ENCODE assay signal across 23 cellular contexts in genomic region chr16:78650675-78651074, GRCh38.
"Had no signal": no experiment of that assay in that cellular context is flagged by ENCODE, and none has a peak within 500 bp of the region (broad histone marks: within the 10 kb centered on the region; RNA-seq: fewer than 3 reads in every experiment).

No MANE protein-coding gene starts in this region.

- DNase-seq: dermis blood vessel endothelial cell; effector memory CD4-positive, alpha-beta T cell; foreskin keratinocyte; heart right ventricle; hippocampal formation; left cardiac atrium; left lung; mesendoderm; midbrain; naive thymus-derived CD4-positive, alpha-beta T cell; nephron progenitor cell; occipital lobe; ovary; posterior cingulate gyrus; psoas muscle; right cardiac atrium; spleen; stimulated activated CD4-positive, alpha-beta T cell treated with anti-CD3 and anti-CD28 coated beads, Interleukin-4, amount 100 ng/mL, for 4 hours; stimulated activated naive B cell treated with anti-CD40 and anti-IgM and Interleukin-4, amounts not matched to agents 10 μg/mL and 1 μg/mL and 100 μg/mL, for 72 hours; upper lobe of right lung; uterus had no signal

- H3K27me3 Mint-ChIP-seq: naive thymus-derived CD4-positive, alpha-beta T cell; stimulated activated naive B cell treated with anti-CD40 and anti-IgM and Interleukin-4, amounts not matched to agents 10 μg/mL and 1 μg/mL and 100 μg/mL, for 72 hours; stimulated activated naive CD8-positive, alpha-beta T cell treated with anti-CD3 and anti-CD28 coated beads, Interleukin-15, Interleukin-2, amounts not matched to agents 100 ng/mL and 50 ng/mL, for 24 hours had no signal

- ATAC-seq: foreskin keratinocyte; gastroesophageal sphincter; heart right ventricle; left cardiac atrium; left lung; naive thymus-derived CD4-positive, alpha-beta T cell; psoas muscle; right cardiac atrium; stimulated activated naive B cell treated with anti-CD40 and anti-IgM and Interleukin-4, amounts not matched to agents 10 μg/mL and 1 μg/mL and 100 μg/mL, for 72 hours; upper lobe of right lung had no signal

- H3K4me3 Mint-ChIP-seq: naive thymus-derived CD4-positive, alpha-beta T cell; nephron progenitor cell; stimulated activated naive B cell treated with anti-CD40 and anti-IgM and Interleukin-4, amounts not matched to agents 10 μg/mL and 1 μg/mL and 100 μg/mL, for 72 hours; stimulated activated naive CD8-positive, alpha-beta T cell treated with anti-CD3 and anti-CD28 coated beads, Interleukin-15, Interleukin-2, amounts not matched to agents 100 ng/mL and 50 ng/mL, for 24 hours had no signal

- H3K27ac Mint-ChIP-seq: naive thymus-derived CD4-positive, alpha-beta T cell; nephron progenitor cell; stimulated activated naive B cell treated with anti-CD40 and anti-IgM and Interleukin-4, amounts not matched to agents 10 μg/mL and 1 μg/mL and 100 μg/mL, for 72 hours; stimulated activated naive CD8-positive, alpha-beta T cell treated with anti-CD3 and anti-CD28 coated beads, Interleukin-15, Interleukin-2, amounts not matched to agents 100 ng/mL and 50 ng/mL, for 24 hours had no signal

- H3K9me3 Mint-ChIP-seq: stimulated activated naive B cell treated with anti-CD40 and anti-IgM and Interleukin-4, amounts not matched to agents 10 μg/mL and 1 μg/mL and 100 μg/mL, for 72 hours; stimulated activated naive CD8-positive, alpha-beta T cell treated with anti-CD3 and anti-CD28 coated beads, Interleukin-15, Interleukin-2, amounts not matched to agents 100 ng/mL and 50 ng/mL, for 24 hours had no signal
